1 cellular context compared by ENCODE assay signal in the genomic region with DNA sequence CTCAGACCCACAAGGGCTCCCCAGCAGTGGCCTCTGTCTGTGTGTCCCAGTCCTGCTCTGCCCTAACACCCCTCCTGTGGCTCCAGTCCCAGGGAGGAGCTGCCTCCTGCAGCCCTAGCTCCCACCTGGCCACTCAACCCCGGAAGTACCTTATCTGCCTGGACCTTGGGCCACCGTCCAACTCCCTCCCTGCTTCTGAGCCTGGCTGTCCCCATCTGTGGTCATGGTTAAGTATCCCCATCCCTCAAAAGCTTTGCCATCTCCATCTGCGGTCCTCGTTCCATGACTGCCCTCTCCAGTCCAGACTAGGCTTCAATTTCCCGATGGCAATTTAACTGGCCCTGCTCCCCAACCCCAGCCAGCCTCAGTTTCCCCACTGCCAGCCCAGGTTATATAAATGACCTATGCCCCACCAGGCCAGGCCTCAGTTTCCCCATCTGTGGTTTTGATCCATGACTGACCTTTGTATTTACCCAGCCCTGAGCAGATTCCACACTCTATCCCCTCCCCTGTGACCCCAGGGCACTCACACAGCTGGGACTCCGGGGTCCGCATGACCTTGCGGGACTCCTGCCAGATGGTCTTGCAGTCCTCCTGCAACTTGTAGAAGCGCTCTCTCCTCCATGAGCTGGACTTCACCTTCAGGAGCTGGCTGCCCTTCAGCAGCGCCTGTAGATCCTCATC.
A peak's percentile ranks its signal among the peaks of the same experiment; 100 is the strongest.
TF ChIP-seq lines count a peak whose summit lies in the region.

No MANE protein-coding gene starts in this region.

TF ChIP-seq in K562, 482 proteins besides CTCF, POLR2A, EP300 and RAD21 (continued from another document and continues in another):
- TF ChIP-seq, protein P1, sequence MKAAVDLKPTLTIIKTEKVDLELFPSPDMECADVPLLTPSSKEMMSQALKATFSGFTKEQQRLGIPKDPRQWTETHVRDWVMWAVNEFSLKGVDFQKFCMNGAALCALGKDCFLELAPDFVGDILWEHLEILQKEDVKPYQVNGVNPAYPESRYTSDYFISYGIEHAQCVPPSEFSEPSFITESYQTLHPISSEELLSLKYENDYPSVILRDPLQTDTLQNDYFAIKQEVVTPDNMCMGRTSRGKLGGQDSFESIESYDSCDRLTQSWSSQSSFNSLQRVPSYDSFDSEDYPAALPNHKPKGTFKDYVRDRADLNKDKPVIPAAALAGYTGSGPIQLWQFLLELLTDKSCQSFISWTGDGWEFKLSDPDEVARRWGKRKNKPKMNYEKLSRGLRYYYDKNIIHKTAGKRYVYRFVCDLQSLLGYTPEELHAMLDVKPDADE (conservative IDR thresholded peaks at IDR 0.05; ENCODE audit: control insufficient read depth, low read depth, low read length), result 0 out of 2 replicates have a peak, but pooled peaks have one; percentile 36
- no peak for TF ChIP-seq SRSF3 (IDR thresholded peaks at IDR 0.05; ENCODE audit: insufficient read depth, low read length)
- no peak; the same call in 1 of the 2 replicates for TF ChIP-seq POLR2AphosphoS5 (IDR thresholded peaks at IDR 0.05; ENCODE audit: control insufficient read depth, insufficient read depth, low read depth, low read length)
- TF ChIP-seq, protein P2, sequence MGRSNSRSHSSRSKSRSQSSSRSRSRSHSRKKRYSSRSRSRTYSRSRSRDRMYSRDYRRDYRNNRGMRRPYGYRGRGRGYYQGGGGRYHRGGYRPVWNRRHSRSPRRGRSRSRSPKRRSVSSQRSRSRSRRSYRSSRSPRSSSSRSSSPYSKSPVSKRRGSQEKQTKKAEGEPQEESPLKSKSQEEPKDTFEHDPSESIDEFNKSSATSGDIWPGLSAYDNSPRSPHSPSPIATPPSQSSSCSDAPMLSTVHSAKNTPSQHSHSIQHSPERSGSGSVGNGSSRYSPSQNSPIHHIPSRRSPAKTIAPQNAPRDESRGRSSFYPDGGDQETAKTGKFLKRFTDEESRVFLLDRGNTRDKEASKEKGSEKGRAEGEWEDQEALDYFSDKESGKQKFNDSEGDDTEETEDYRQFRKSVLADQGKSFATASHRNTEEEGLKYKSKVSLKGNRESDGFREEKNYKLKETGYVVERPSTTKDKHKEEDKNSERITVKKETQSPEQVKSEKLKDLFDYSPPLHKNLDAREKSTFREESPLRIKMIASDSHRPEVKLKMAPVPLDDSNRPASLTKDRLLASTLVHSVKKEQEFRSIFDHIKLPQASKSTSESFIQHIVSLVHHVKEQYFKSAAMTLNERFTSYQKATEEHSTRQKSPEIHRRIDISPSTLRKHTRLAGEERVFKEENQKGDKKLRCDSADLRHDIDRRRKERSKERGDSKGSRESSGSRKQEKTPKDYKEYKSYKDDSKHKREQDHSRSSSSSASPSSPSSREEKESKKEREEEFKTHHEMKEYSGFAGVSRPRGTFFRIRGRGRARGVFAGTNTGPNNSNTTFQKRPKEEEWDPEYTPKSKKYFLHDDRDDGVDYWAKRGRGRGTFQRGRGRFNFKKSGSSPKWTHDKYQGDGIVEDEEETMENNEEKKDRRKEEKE (IDR thresholded peaks at IDR 0.05; ENCODE audit: borderline replicate concordance in 1 of 2, control insufficient read depth in 1 of 2, low read depth in 2 of 2, low read length in 1 of 2), result no peak
- no peak for TF ChIP-seq ZNF561 (CRISPR knock-in tag; conservative IDR thresholded peaks at IDR 0.05)
- no peak for TF ChIP-seq ZC3H11A (IDR thresholded peaks at IDR 0.05; ENCODE audit: low read depth, low read length)
- TF ChIP-seq MTA1 (IDR thresholded peaks at IDR 0.05; ENCODE audit: borderline replicate concordance), result no peak
- TF ChIP-seq SAP30 (IDR thresholded peaks at IDR 0.05; ENCODE audit: borderline replicate concordance, insufficient read depth, low read depth, low read length, poor library complexity, severe bottlenecking), result no peak
- peak; percentile 82 for TF ChIP-seq ZEB2 (IDR thresholded peaks at IDR 0.05)
- no peak for TF ChIP-seq ZNF146 (CRISPR knock-in tag; IDR thresholded peaks at IDR 0.05; ENCODE audit: unreplicated experiment)
- TF ChIP-seq RB1 (IDR thresholded peaks at IDR 0.05; ENCODE audit: low read depth), result no peak
- TF ChIP-seq TRIM28 (IDR thresholded peaks at IDR 0.05), result no peak
- TF ChIP-seq PYGO2 (tag; IDR thresholded peaks at IDR 0.05), result no peak
- TF ChIP-seq, protein P3, sequence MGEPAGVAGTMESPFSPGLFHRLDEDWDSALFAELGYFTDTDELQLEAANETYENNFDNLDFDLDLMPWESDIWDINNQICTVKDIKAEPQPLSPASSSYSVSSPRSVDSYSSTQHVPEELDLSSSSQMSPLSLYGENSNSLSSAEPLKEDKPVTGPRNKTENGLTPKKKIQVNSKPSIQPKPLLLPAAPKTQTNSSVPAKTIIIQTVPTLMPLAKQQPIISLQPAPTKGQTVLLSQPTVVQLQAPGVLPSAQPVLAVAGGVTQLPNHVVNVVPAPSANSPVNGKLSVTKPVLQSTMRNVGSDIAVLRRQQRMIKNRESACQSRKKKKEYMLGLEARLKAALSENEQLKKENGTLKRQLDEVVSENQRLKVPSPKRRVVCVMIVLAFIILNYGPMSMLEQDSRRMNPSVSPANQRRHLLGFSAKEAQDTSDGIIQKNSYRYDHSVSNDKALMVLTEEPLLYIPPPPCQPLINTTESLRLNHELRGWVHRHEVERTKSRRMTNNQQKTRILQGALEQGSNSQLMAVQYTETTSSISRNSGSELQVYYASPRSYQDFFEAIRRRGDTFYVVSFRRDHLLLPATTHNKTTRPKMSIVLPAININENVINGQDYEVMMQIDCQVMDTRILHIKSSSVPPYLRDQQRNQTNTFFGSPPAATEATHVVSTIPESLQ (CRISPR knock-in tag; IDR thresholded peaks at IDR 0.05), result no peak
- TF ChIP-seq, protein P4, sequence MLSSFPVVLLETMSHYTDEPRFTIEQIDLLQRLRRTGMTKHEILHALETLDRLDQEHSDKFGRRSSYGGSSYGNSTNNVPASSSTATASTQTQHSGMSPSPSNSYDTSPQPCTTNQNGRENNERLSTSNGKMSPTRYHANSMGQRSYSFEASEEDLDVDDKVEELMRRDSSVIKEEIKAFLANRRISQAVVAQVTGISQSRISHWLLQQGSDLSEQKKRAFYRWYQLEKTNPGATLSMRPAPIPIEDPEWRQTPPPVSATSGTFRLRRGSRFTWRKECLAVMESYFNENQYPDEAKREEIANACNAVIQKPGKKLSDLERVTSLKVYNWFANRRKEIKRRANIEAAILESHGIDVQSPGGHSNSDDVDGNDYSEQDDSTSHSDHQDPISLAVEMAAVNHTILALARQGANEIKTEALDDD (IDR thresholded peaks at IDR 0.05), result no peak
- TF ChIP-seq, protein P5, sequence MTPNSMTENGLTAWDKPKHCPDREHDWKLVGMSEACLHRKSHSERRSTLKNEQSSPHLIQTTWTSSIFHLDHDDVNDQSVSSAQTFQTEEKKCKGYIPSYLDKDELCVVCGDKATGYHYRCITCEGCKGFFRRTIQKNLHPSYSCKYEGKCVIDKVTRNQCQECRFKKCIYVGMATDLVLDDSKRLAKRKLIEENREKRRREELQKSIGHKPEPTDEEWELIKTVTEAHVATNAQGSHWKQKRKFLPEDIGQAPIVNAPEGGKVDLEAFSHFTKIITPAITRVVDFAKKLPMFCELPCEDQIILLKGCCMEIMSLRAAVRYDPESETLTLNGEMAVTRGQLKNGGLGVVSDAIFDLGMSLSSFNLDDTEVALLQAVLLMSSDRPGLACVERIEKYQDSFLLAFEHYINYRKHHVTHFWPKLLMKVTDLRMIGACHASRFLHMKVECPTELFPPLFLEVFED (CRISPR knock-in tag; conservative IDR thresholded peaks at IDR 0.05), result no peak
- TF ChIP-seq STAG1 (CRISPR knock-in tag; IDR thresholded peaks at IDR 0.05; ENCODE audit: borderline replicate concordance), result no peak
- TF ChIP-seq, protein P6, sequence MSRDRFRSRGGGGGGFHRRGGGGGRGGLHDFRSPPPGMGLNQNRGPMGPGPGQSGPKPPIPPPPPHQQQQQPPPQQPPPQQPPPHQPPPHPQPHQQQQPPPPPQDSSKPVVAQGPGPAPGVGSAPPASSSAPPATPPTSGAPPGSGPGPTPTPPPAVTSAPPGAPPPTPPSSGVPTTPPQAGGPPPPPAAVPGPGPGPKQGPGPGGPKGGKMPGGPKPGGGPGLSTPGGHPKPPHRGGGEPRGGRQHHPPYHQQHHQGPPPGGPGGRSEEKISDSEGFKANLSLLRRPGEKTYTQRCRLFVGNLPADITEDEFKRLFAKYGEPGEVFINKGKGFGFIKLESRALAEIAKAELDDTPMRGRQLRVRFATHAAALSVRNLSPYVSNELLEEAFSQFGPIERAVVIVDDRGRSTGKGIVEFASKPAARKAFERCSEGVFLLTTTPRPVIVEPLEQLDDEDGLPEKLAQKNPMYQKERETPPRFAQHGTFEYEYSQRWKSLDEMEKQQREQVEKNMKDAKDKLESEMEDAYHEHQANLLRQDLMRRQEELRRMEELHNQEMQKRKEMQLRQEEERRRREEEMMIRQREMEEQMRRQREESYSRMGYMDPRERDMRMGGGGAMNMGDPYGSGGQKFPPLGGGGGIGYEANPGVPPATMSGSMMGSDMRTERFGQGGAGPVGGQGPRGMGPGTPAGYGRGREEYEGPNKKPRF (IDR thresholded peaks at IDR 0.05; ENCODE audit: low read depth, low read length), result no peak
- TF ChIP-seq MXI1 (IDR thresholded peaks at IDR 0.05; ENCODE audit: low read depth, low read length), result no peak
- no peak for TF ChIP-seq JUND (IDR thresholded peaks at IDR 0.05; ENCODE audit: borderline replicate concordance, low read depth, low read length)
- peak; percentile 38; the same call in 1 of the 3 replicates for TF ChIP-seq JUND (tag; IDR thresholded peaks at IDR 0.05; ENCODE audit: borderline replicate concordance, low read depth, low read length)
- no peak for TF ChIP-seq PRPF4 (IDR thresholded peaks at IDR 0.05; ENCODE audit: insufficient read depth, low read depth, low read length, poor library complexity, severe bottlenecking)
- no peak for TF ChIP-seq MCM3 (IDR thresholded peaks at IDR 0.05)
- TF ChIP-seq ETV1 (tag; conservative IDR thresholded peaks at IDR 0.05; ENCODE audit: low read depth), result peak; percentile 76
- TF ChIP-seq ATF7 (IDR thresholded peaks at IDR 0.05), result no peak
- TF ChIP-seq, protein P7, sequence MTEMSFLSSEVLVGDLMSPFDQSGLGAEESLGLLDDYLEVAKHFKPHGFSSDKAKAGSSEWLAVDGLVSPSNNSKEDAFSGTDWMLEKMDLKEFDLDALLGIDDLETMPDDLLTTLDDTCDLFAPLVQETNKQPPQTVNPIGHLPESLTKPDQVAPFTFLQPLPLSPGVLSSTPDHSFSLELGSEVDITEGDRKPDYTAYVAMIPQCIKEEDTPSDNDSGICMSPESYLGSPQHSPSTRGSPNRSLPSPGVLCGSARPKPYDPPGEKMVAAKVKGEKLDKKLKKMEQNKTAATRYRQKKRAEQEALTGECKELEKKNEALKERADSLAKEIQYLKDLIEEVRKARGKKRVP (CRISPR knock-in tag; IDR thresholded peaks at IDR 0.05), result no peak
- TF ChIP-seq RNF2 (IDR thresholded peaks at IDR 0.05), result no peak
- no peak for TF ChIP-seq KDM1A (IDR thresholded peaks at IDR 0.05)
- TF ChIP-seq CBX3 (IDR thresholded peaks at IDR 0.05; ENCODE audit: borderline replicate concordance in 1 of 2, low read length in 2 of 2), result no peak; a peak in 1 of 3 replicates
- TF ChIP-seq, protein P8, sequence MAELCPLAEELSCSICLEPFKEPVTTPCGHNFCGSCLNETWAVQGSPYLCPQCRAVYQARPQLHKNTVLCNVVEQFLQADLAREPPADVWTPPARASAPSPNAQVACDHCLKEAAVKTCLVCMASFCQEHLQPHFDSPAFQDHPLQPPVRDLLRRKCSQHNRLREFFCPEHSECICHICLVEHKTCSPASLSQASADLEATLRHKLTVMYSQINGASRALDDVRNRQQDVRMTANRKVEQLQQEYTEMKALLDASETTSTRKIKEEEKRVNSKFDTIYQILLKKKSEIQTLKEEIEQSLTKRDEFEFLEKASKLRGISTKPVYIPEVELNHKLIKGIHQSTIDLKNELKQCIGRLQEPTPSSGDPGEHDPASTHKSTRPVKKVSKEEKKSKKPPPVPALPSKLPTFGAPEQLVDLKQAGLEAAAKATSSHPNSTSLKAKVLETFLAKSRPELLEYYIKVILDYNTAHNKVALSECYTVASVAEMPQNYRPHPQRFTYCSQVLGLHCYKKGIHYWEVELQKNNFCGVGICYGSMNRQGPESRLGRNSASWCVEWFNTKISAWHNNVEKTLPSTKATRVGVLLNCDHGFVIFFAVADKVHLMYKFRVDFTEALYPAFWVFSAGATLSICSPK (IDR thresholded peaks at IDR 0.05; ENCODE audit: borderline replicate concordance), result no peak
- no peak for TF ChIP-seq GTF3C2 (IDR thresholded peaks at IDR 0.05; ENCODE audit: borderline replicate concordance, extremely low read depth, insufficient read length)
- TF ChIP-seq ZNF76 (CRISPR knock-in tag; IDR thresholded peaks at IDR 0.05; ENCODE audit: borderline replicate concordance), result no peak
- TF ChIP-seq ETS2 (tag; IDR thresholded peaks at IDR 0.05; ENCODE audit: borderline replicate concordance, poor library complexity, severe bottlenecking), result no peak
- TF ChIP-seq, protein P9, sequence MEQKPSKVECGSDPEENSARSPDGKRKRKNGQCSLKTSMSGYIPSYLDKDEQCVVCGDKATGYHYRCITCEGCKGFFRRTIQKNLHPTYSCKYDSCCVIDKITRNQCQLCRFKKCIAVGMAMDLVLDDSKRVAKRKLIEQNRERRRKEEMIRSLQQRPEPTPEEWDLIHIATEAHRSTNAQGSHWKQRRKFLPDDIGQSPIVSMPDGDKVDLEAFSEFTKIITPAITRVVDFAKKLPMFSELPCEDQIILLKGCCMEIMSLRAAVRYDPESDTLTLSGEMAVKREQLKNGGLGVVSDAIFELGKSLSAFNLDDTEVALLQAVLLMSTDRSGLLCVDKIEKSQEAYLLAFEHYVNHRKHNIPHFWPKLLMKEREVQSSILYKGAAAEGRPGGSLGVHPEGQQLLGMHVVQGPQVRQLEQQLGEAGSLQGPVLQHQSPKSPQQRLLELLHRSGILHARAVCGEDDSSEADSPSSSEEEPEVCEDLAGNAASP (IDR thresholded peaks at IDR 0.05), result no peak
- TF ChIP-seq DLX4 (CRISPR knock-in tag; IDR thresholded peaks at IDR 0.05), result no peak
